ENCODE assay signal across 11 cellular contexts in genomic region chr4:78200949-78201348, GRCh38.
"Had no signal": no experiment of that assay in that cellular context is flagged by ENCODE, and none has a peak within 500 bp of the region (broad histone marks: within the 10 kb centered on the region; RNA-seq: fewer than 3 reads in every experiment).

No MANE protein-coding gene starts in this region.

- H3K9ac ChIP-seq: GM23248 had no signal

- H3K36me3 ChIP-seq: HAP-1 had no signal

- DNase-seq: GM23248, GOT3, H7, H9, HCEC 1CT, HFFc6 had no signal

- H3K4me3 Mint-ChIP-seq: GM23338, H9, HFFc6 had no signal

- H2AFZ ChIP-seq: GM23248, GM23338 had no signal

- H3K27ac ChIP-seq: GM23248 had no signal

- H3K9me3 Mint-ChIP-seq: HFFc6 had no signal

- H3K4me2 ChIP-seq: GM23338 had no signal

- ATAC-seq: GM23338, HCT116 had no signal

- H3K27ac Mint-ChIP-seq: GM23338, HFFc6 had no signal

- FAIRE-seq: H1, H54 had no signal

- H3K9me3 ChIP-seq: HAP-1 had no signal

- H3K4me1 ChIP-seq: HAP-1 had no signal

- H3K4me3 ChIP-seq: GM23248, GM23338, HAP-1 had no signal
